In genomic region chr7:149766215-149766614, GRCh38 we compare ENCODE assay signal across 11 cellular contexts. TPM values are rescaled to one million over a fixed set of nuclear protein-coding genes. Genes with fewer than 3 reads are reported as not detected.
"Had no signal": no experiment of that assay in that cellular context is flagged by ENCODE, and none has a peak within 500 bp of the region (broad histone marks: within the 10 kb centered on the region; RNA-seq: fewer than 3 reads in every experiment).

No MANE protein-coding gene starts in this region.

- H3K4me3 ChIP-seq: body of pancreas, left lung, SK-N-MC, tibial nerve had no signal

- H3K4me1 Mint-ChIP-seq: activated B cell treated with CpG ODN at 0.5 μM for 24 hours, natural killer cell had no signal

- H3K27ac ChIP-seq: body of pancreas, left lung, SK-N-MC, tibial nerve had no signal

- H3K27me3 Mint-ChIP-seq: stimulated activated memory B cell treated with anti-CD40 and anti-IgM and Interleukin-4, amounts not matched to agents 10 μg/mL and 1 μg/mL and 100 μg/mL, for 72 hours had no signal

- H3K36me3 Mint-ChIP-seq: natural killer cell had no signal

- H3K27ac Mint-ChIP-seq: activated B cell treated with CpG ODN at 0.5 μM for 24 hours; natural killer cell; stimulated activated memory B cell treated with anti-CD40 and anti-IgM and Interleukin-4, amounts not matched to agents 10 μg/mL and 1 μg/mL and 100 μg/mL, for 72 hours had no signal

- H3K4me3 Mint-ChIP-seq: activated B cell treated with CpG ODN at 0.5 μM for 24 hours; natural killer cell; stimulated activated memory B cell treated with anti-CD40 and anti-IgM and Interleukin-4, amounts not matched to agents 10 μg/mL and 1 μg/mL and 100 μg/mL, for 72 hours had no signal

- DNase-seq: activated B cell treated with CpG ODN at 0.5 μM for 24 hours; activated naive CD4-positive, alpha-beta T cell treated with anti-CD3 and anti-CD28 coated beads, Interleukin-2, amount 50 U/mL, for 16 hours; body of pancreas; dermis blood vessel endothelial cell; natural killer cell; right cardiac atrium had no signal

- H3K9me3 ChIP-seq: body of pancreas, left lung, tibial nerve had no signal

- H3K9me3 Mint-ChIP-seq: activated B cell treated with CpG ODN at 0.5 μM for 24 hours; natural killer cell; stimulated activated memory B cell treated with anti-CD40 and anti-IgM and Interleukin-4, amounts not matched to agents 10 μg/mL and 1 μg/mL and 100 μg/mL, for 72 hours had no signal

- H3K27me3 ChIP-seq: body of pancreas, left lung had no signal

- ATAC-seq: body of pancreas; left lung; stimulated activated memory B cell treated with anti-CD40 and anti-IgM and Interleukin-4, amounts not matched to agents 10 μg/mL and 1 μg/mL and 100 μg/mL, for 72 hours had no signal

RNA-seq across cellular contexts. Expression of gene ZNF467, which starts 7.2 kb away (rescaled TPM):
- total RNA-seq: T-helper 1 cell treated with Interleukin-12 subunit alpha and Interleukin-12 subunit beta and Interleukin-4 antibody, amounts not matched to agents 30 ng/mL and 1 ng/mL, for 36 hours had no signal
